In genomic region chr10:7525314-7526016, GRCh38 we compare ENCODE assay signal across 8 cellular contexts.
DNase-seq lines count a peak whose midpoint lies in the region; ATAC-seq and TF ChIP-seq lines count a peak whose summit lies in the region.

No MANE protein-coding gene starts in this region.

- H3K27ac Mint-ChIP-seq in effector memory CD8-positive, alpha-beta T cell: no peak overlapping the region
- H3K27ac Mint-ChIP-seq in mesothelial cell of epicardium: no peak overlapping the region
- H3K27ac Mint-ChIP-seq in stimulated activated naive CD8-positive, alpha-beta T cell treated with anti-CD3 and anti-CD28 coated beads, Interleukin-15, amount 100 ng/mL, for 72 hours: peak overlapping the region in 1 of 2 donors; percentile 42

- peak; percentile 78 for ATAC-seq in HG02885 (IDR thresholded peaks at IDR 0.05; ENCODE audit: poor library complexity, unreplicated experiment)
- peak; percentile 88 for ATAC-seq in effector memory CD8-positive, alpha-beta T cell (replicated peaks)
- ATAC-seq in stimulated activated naive CD8-positive, alpha-beta T cell treated with anti-CD3 and anti-CD28 coated beads, Interleukin-15, amount 100 ng/mL, for 72 hours: peak; percentile 91

- H3K4me3 Mint-ChIP-seq in effector memory CD8-positive, alpha-beta T cell: no peak overlapping the region
- no peak overlapping the region for H3K4me3 Mint-ChIP-seq in mesothelial cell of epicardium
- H3K4me3 Mint-ChIP-seq in stimulated activated naive CD8-positive, alpha-beta T cell treated with anti-CD3 and anti-CD28 coated beads, Interleukin-15, amount 100 ng/mL, for 72 hours: no peak overlapping the region

- H3K4me1 Mint-ChIP-seq in effector memory CD8-positive, alpha-beta T cell (ENCODE audit: low read depth in 2 of 2): peaks cover 13 to 15% of the 10 kb centered on the region in 2 donors
- H3K4me1 Mint-ChIP-seq in mesothelial cell of epicardium: no peaks in the 10 kb centered on the region
- H3K4me1 Mint-ChIP-seq in stimulated activated naive CD8-positive, alpha-beta T cell treated with anti-CD3 and anti-CD28 coated beads, Interleukin-15, amount 100 ng/mL, for 72 hours: peaks cover 18% of the 10 kb centered on the region

- no peaks in the 10 kb centered on the region for H3K9me3 Mint-ChIP-seq in effector memory CD8-positive, alpha-beta T cell
- no peaks in the 10 kb centered on the region for H3K9me3 Mint-ChIP-seq in mesothelial cell of epicardium
- no peaks in the 10 kb centered on the region for H3K9me3 Mint-ChIP-seq in stimulated activated naive CD8-positive, alpha-beta T cell treated with anti-CD3 and anti-CD28 coated beads, Interleukin-15, amount 100 ng/mL, for 72 hours

- TF ChIP-seq CTCF in AG09309 (IDR thresholded peaks at IDR 0.05; ENCODE audit: control insufficient read depth, insufficient read depth, low read depth, low read length, missing control alignments) (peak; percentile 75), GM13977 (IDR thresholded peaks at IDR 0.05; ENCODE audit: extremely low read depth, insufficient read depth, missing control alignments) (peak; percentile 85), mesothelial cell of epicardium (IDR thresholded peaks at IDR 0.05; ENCODE audit: unreplicated experiment) (peak; percentile 77)

- peak; percentile 40 for DNase-seq in AG09309 (ENCODE audit: low read depth)
- DNase-seq in GM13977 (ENCODE audit: low spot score): peak; percentile 89
- DNase-seq in NCI-H2107 treated with DMSO at 0.1 percent for 48 hours (lab: John Stamatoyannopoulos, UW; ENCODE audit: unreplicated experiment): peak; percentile 44
- DNase-seq in activated CD4-positive, alpha-beta T cell treated with anti-CD3 and anti-CD28 coated beads for 1 hour: peak; percentile 21
- DNase-seq in effector memory CD8-positive, alpha-beta T cell: peak; percentile 59 to 67 (median 62)
- DNase-seq in mesothelial cell of epicardium (ENCODE audit: low spot score in 2 of 2, unreplicated experiment in 2 of 2): peak in 1 of 2 experiments; percentile 67
- peak; percentile 58 to 65 for DNase-seq in stimulated activated naive CD8-positive, alpha-beta T cell treated with anti-CD3 and anti-CD28 coated beads, Interleukin-15, amount 100 ng/mL, for 72 hours

- no peaks in the 10 kb centered on the region for H3K36me3 Mint-ChIP-seq in effector memory CD8-positive, alpha-beta T cell (ENCODE audit: insufficient read depth)
- H3K36me3 Mint-ChIP-seq in mesothelial cell of epicardium: no peaks in the 10 kb centered on the region

- in situ Hi-C loops in GM13977 (cut with MboI; ENCODE audit: low pct_unique_long_range_greater_than_20kb, low sequenced_read_pairs, unreplicated experiment): no loop called here

- peaks cover 0 to 17% of the 10 kb centered on the region in 2 donors for H3K27me3 Mint-ChIP-seq in effector memory CD8-positive, alpha-beta T cell
- H3K27me3 Mint-ChIP-seq in mesothelial cell of epicardium (ENCODE audit: low read depth): peaks cover 38% of the 10 kb centered on the region
- no peaks in the 10 kb centered on the region for H3K27me3 Mint-ChIP-seq in stimulated activated naive CD8-positive, alpha-beta T cell treated with anti-CD3 and anti-CD28 coated beads, Interleukin-15, amount 100 ng/mL, for 72 hours

- H3K4me3 ChIP-seq in AG09309 (ENCODE audit: control insufficient read depth, low read depth, low read length): no peak overlapping the region; the same call in 1 of the 2 replicates
